Comparison of ENCODE assay signal across 8 cellular contexts in genomic region chr3:196502775-196503181, GRCh38. TPM values are rescaled to one million over a fixed set of nuclear protein-coding genes. Genes with fewer than 3 reads are reported as not detected.
DNase-seq lines count a peak whose midpoint lies in the region; ATAC-seq lines count a peak whose summit lies in the region.

No MANE protein-coding gene starts in this region.

- ATAC-seq in HG02642 (IDR thresholded peaks at IDR 0.05; ENCODE audit: poor library complexity, unreplicated experiment), result peak; percentile 5

- DNase-seq in GM04503 (ENCODE audit: low read depth) (peak; percentile 72), NCI-H226 (peak; percentile 81), lung microvascular endothelial cell (ENCODE audit: low read depth in 2 of 2) (peak; percentile 89 to 94), NCI-H187 (lab: John Stamatoyannopoulos, UW) (no peak)
- peak; percentile 15 to 49 for DNase-seq in activated CD8-positive, alpha-beta memory T cell treated with anti-CD3 and anti-CD28 coated beads for 1 hour (ENCODE audit: extremely low read depth in 1 of 2, low read depth in 1 of 2)
- DNase-seq in effector CD8-positive, alpha-beta T cell (lab: John Stamatoyannopoulos, UW), result peak; percentile 32
- peak in 2 of 3 experiments; percentile 13 to 18 for DNase-seq in stimulated activated CD4-positive, alpha-beta T cell treated with anti-CD3 and anti-CD28 coated beads, TNF-alpha, amount 100 ng/mL, for 4 hours (ENCODE audit: low read depth in 3 of 3)

RNA-seq across cellular contexts. Expression of gene RNF168, which starts 0.8 kb away (rescaled TPM):
- 14.8 and 18.5 TPM in 2 replicates for total RNA-seq in lung microvascular endothelial cell

RNA-seq across cellular contexts. Expression of gene SMCO1, which starts 12.4 kb away (rescaled TPM):
- not detected in 2 replicates for total RNA-seq in lung microvascular endothelial cell

Comparison
In these comparisons a context has a peak if more than half of its experiments do, and no peak if none do; other contexts are left out.
1. DNase-seq: peak in GM04503 (single experiment), NCI-H226 (single experiment), activated CD8-positive, alpha-beta memory T cell treated with anti-CD3 and anti-CD28 coated beads for 1 hour (2 of 2), effector CD8-positive, alpha-beta T cell (single experiment), lung microvascular endothelial cell (2 of 2) and stimulated activated CD4-positive, alpha-beta T cell treated with anti-CD3 and anti-CD28 coated beads, TNF-alpha, amount 100 ng/mL, for 4 hours (2 of 3); none in NCI-H187 (0 of 2).